ENCODE assay signal across 11 cellular contexts in the genomic region with DNA sequence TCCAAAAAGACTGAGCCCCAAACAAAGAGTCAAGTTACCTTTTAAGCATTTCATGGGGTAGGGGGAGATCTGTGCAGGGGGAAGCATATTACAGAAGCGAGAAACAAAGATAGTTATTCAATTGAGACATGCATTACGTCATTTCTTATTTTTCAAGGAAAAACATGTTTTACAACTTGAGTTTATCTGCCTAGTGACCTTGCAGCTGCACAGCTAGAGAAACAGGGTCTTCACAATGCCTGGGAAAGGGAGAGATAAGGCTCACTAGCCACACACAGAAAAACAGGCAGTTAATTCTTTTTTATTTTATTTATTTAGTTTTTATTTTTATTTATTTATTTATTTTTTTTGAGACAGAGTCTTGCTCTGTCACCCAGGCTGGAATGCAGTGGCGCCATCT. TPM values are rescaled to one million over a fixed set of nuclear protein-coding genes. Genes with fewer than 3 reads are reported as not detected.
"Had no signal": no experiment of that assay in that cellular context is flagged by ENCODE, and none has a peak within 500 bp of the region (broad histone marks: within the 10 kb centered on the region; RNA-seq: fewer than 3 reads in every experiment).

No MANE protein-coding gene starts in this region.

RNA-seq across cellular contexts. Expression of a gene that starts 1.1 kb away (rescaled TPM):
- total RNA-seq: natural killer cell treated with Interleukin-12 subunit alpha and Interleukin-12 subunit beta and Interleukin-15 and Interleukin-18, amount 100 ng/mL, for 72 hours; neural crest cell; osteocyte; pancreas; right atrium auricular region; sciatic nerve; smooth muscle cell; suprapubic skin; urinary bladder had no signal
- polyA plus RNA-seq: pancreas, smooth muscle cell, urinary bladder had no signal

RNA-seq across cellular contexts. Expression of a gene that starts 16.8 kb away (rescaled TPM):
- total RNA-seq: natural killer cell treated with Interleukin-12 subunit alpha and Interleukin-12 subunit beta and Interleukin-15 and Interleukin-18, amount 100 ng/mL, for 72 hours; neural crest cell; osteocyte; pulmonary artery endothelial cell; smooth muscle cell had no signal
- polyA plus RNA-seq: smooth muscle cell had no signal

RNA-seq across cellular contexts. Expression of a gene that starts 32.2 kb away (rescaled TPM):
- total RNA-seq: natural killer cell treated with Interleukin-12 subunit alpha and Interleukin-12 subunit beta and Interleukin-15 and Interleukin-18, amount 100 ng/mL, for 72 hours; neural crest cell; osteocyte; pulmonary artery endothelial cell; smooth muscle cell; uterus had no signal
- polyA plus RNA-seq: smooth muscle cell had no signal
